26 cellular contexts compared by ENCODE assay signal in genomic region chr2:46562451-46562841, GRCh38. TPM values are rescaled to one million over a fixed set of nuclear protein-coding genes. Genes with fewer than 3 reads are reported as not detected.
DNase-seq lines count a peak whose midpoint lies in the region; ATAC-seq, FAIRE-seq and TF ChIP-seq lines count a peak whose summit lies in the region.
"Had no signal": no experiment of that assay in that cellular context is flagged by ENCODE, and none has a peak within 500 bp of the region (broad histone marks: within the 10 kb centered on the region; RNA-seq: fewer than 3 reads in every experiment).

No MANE protein-coding gene starts in this region.

- TF ChIP-seq CTCF in MM.1S (IDR thresholded peaks at IDR 0.05; ENCODE audit: low read length) (no peak), uterus (IDR thresholded peaks at IDR 0.05) (no peak)

- peak overlapping the region; percentile 44 for H3K9ac ChIP-seq in MM.1S (ENCODE audit: low read length)

- no peak overlapping the region for H2AFZ ChIP-seq in MM.1S (ENCODE audit: low read length)

- no peak overlapping the region for H3K27ac Mint-ChIP-seq in activated naive CD8-positive, alpha-beta T cell treated with anti-CD3 and anti-CD28 coated beads, Interleukin-2, amount 10 ng/mL, durations not matched to agents 7 days and 5 days
- no peak overlapping the region for H3K27ac Mint-ChIP-seq in activated naive CD8-positive, alpha-beta T cell treated with anti-CD3 and anti-CD28 coated beads for 36 hours
- H3K27ac Mint-ChIP-seq in immature natural killer cell = peak overlapping the region; percentile 17 to 69 (median 52)
- H3K27ac Mint-ChIP-seq in stimulated activated naive B cell treated with anti-CD40 and anti-IgM and Interleukin-4, amounts not matched to agents 10 μg/mL and 1 μg/mL and 100 μg/mL, for 72 hours = peak overlapping the region; percentile 86

- DNase-seq in activated naive CD8-positive, alpha-beta T cell treated with anti-CD3 and anti-CD28 coated beads, Interleukin-2, amount 10 ng/mL, durations not matched to agents 7 days and 5 days = no peak
- DNase-seq in activated naive CD8-positive, alpha-beta T cell treated with anti-CD3 and anti-CD28 coated beads for 36 hours = no peak
- DNase-seq in MM.1S = peak; percentile 55
- DNase-seq in immature natural killer cell = no peak
- no peak for DNase-seq in stimulated activated naive B cell treated with anti-CD40 and anti-IgM and Interleukin-4, amounts not matched to agents 10 μg/mL and 1 μg/mL and 100 μg/mL, for 72 hours
- DNase-seq in uterus = no peak
- no peak for DNase-seq in germinal center (ENCODE audit: low spot score)
- no peak for DNase-seq in urothelium cell line (ENCODE audit: low spot score)
- DNase-seq: activated CD4-positive, alpha-beta T cell treated with anti-CD3 and anti-CD28 coated beads, Interleukin-2, amount 50 U/mL, for 1 hour; activated naive CD4-positive, alpha-beta T cell treated with anti-CD3 and anti-CD28 coated beads, Interleukin-2, amount 50 U/mL, for 16 hours; CD4-positive, alpha-beta memory T cell; DMS79; erythroblast; left lung; MG63; mucosa of descending colon; NCI-H187; NCI-H510A; ovary; sigmoid colon; stimulated activated CD4-positive, alpha-beta T cell treated with anti-CD3 and anti-CD28 coated beads, Interleukin-2, amount 100 ng/mL, for 24 hours had no signal

- H3K4me1 ChIP-seq in MM.1S (ENCODE audit: low read length) (peaks cover 84% of the 10 kb centered on the region), uterus (peaks cover 0 to 6% of the 10 kb centered on the region in 2 donors)
- H3K4me1 ChIP-seq: A549 had no signal

- H3K4me3 ChIP-seq in MM.1S (ENCODE audit: low read length) = peak overlapping the region; percentile 32
- no peak overlapping the region for H3K4me3 ChIP-seq in uterus
- H3K4me3 ChIP-seq: A549, gastroesophageal sphincter, left lung, MG63, mucosa of descending colon, ovary, sigmoid colon had no signal

- no peaks in the 10 kb centered on the region for H3K27me3 Mint-ChIP-seq in activated naive CD8-positive, alpha-beta T cell treated with anti-CD3 and anti-CD28 coated beads, Interleukin-2, amount 10 ng/mL, durations not matched to agents 7 days and 5 days
- H3K27me3 Mint-ChIP-seq in activated naive CD8-positive, alpha-beta T cell treated with anti-CD3 and anti-CD28 coated beads for 36 hours = no peaks in the 10 kb centered on the region
- peaks cover 0 to 4% (median 0%) of the 10 kb centered on the region in 3 donors for H3K27me3 Mint-ChIP-seq in immature natural killer cell (ENCODE audit: low read depth in 3 of 3)
- H3K27me3 Mint-ChIP-seq in stimulated activated naive B cell treated with anti-CD40 and anti-IgM and Interleukin-4, amounts not matched to agents 10 μg/mL and 1 μg/mL and 100 μg/mL, for 72 hours = no peaks in the 10 kb centered on the region
- H3K27me3 Mint-ChIP-seq: CD4-positive, alpha-beta memory T cell had no signal

- peaks cover 52% of the 10 kb centered on the region for H3F3A ChIP-seq in MM.1S (ENCODE audit: insufficient read depth, low read length)

- H3K4me3 Mint-ChIP-seq in activated naive CD8-positive, alpha-beta T cell treated with anti-CD3 and anti-CD28 coated beads, Interleukin-2, amount 10 ng/mL, durations not matched to agents 7 days and 5 days = peak overlapping the region; percentile 4
- no peak overlapping the region for H3K4me3 Mint-ChIP-seq in activated naive CD8-positive, alpha-beta T cell treated with anti-CD3 and anti-CD28 coated beads for 36 hours
- peak overlapping the region in 1 of 5 donors; percentile 7 for H3K4me3 Mint-ChIP-seq in immature natural killer cell
- peak overlapping the region; percentile 55 to 65 for H3K4me3 Mint-ChIP-seq in stimulated activated naive B cell treated with anti-CD40 and anti-IgM and Interleukin-4, amounts not matched to agents 10 μg/mL and 1 μg/mL and 100 μg/mL, for 72 hours
- H3K4me3 Mint-ChIP-seq: brain had no signal

- H3K27ac ChIP-seq in MM.1S (ENCODE audit: low read length) = peak overlapping the region; percentile 87
- no peak overlapping the region for H3K27ac ChIP-seq in uterus
- H3K27ac ChIP-seq: A549, left lung, ovary had no signal

- intact Hi-C loops in uterus (cut with DNase I; ENCODE audit: low total_unique reads) = no loop called here

- H3K27me3 ChIP-seq in MM.1S (replicated peaks; ENCODE audit: insufficient read depth, low read length) (no peaks in the 10 kb centered on the region), uterus (no peaks in the 10 kb centered on the region)
- H3K27me3 ChIP-seq: gastroesophageal sphincter, left lung, MG63, ovary, sigmoid colon had no signal

- peaks cover 2% of the 10 kb centered on the region for H3K9me3 Mint-ChIP-seq in activated naive CD8-positive, alpha-beta T cell treated with anti-CD3 and anti-CD28 coated beads, Interleukin-2, amount 10 ng/mL, durations not matched to agents 7 days and 5 days
- H3K9me3 Mint-ChIP-seq in activated naive CD8-positive, alpha-beta T cell treated with anti-CD3 and anti-CD28 coated beads for 36 hours = peaks cover 4% of the 10 kb centered on the region
- H3K9me3 Mint-ChIP-seq in immature natural killer cell = peaks cover 0 to 7% (median 0%) of the 10 kb centered on the region in 6 donors
- H3K9me3 Mint-ChIP-seq in stimulated activated naive B cell treated with anti-CD40 and anti-IgM and Interleukin-4, amounts not matched to agents 10 μg/mL and 1 μg/mL and 100 μg/mL, for 72 hours = peaks cover 6 to 12% of the 10 kb centered on the region in 2 donors

- H3K9me3 ChIP-seq in MM.1S (replicated peaks; ENCODE audit: insufficient read depth, low read length) = no peaks in the 10 kb centered on the region
- peaks cover 0 to 5% of the 10 kb centered on the region in 2 donors for H3K9me3 ChIP-seq in uterus
- H3K9me3 ChIP-seq: A549, MG63, mucosa of descending colon, ovary, sigmoid colon had no signal

- H3K36me3 ChIP-seq in MM.1S (replicated peaks; ENCODE audit: insufficient read depth, low read length) (no peaks in the 10 kb centered on the region; the same call in 1 of the 2 replicates), uterus (no peaks in the 10 kb centered on the region)
- H3K36me3 ChIP-seq: ovary, sigmoid colon had no signal

- no peaks in the 10 kb centered on the region for H4K20me1 ChIP-seq in MM.1S (ENCODE audit: insufficient read depth, low read length)

- peaks cover 18% of the 10 kb centered on the region for H3K36me3 Mint-ChIP-seq in activated naive CD8-positive, alpha-beta T cell treated with anti-CD3 and anti-CD28 coated beads, Interleukin-2, amount 10 ng/mL, durations not matched to agents 7 days and 5 days
- H3K36me3 Mint-ChIP-seq in activated naive CD8-positive, alpha-beta T cell treated with anti-CD3 and anti-CD28 coated beads for 36 hours = peaks cover 20% of the 10 kb centered on the region
- peaks cover 10 to 32% (median 22%) of the 10 kb centered on the region in 3 donors for H3K36me3 Mint-ChIP-seq in immature natural killer cell
- H3K36me3 Mint-ChIP-seq in stimulated activated naive B cell treated with anti-CD40 and anti-IgM and Interleukin-4, amounts not matched to agents 10 μg/mL and 1 μg/mL and 100 μg/mL, for 72 hours = peaks cover 49 to 80% of the 10 kb centered on the region in 2 donors

- peak; percentile 73 for ATAC-seq in activated naive CD8-positive, alpha-beta T cell treated with anti-CD3 and anti-CD28 coated beads, Interleukin-2, amount 10 ng/mL, durations not matched to agents 7 days and 5 days (ENCODE audit: low read depth)
- no peak for ATAC-seq in stimulated activated naive B cell treated with anti-CD40 and anti-IgM and Interleukin-4, amounts not matched to agents 10 μg/mL and 1 μg/mL and 100 μg/mL, for 72 hours (replicated peaks)
- ATAC-seq: A549, left lung had no signal

- no peak for FAIRE-seq in urothelium cell line (lab: Jason Lieb, UNC)
- FAIRE-seq: A549, GM18507, H1 had no signal

- peaks cover 89% of the 10 kb centered on the region for H3K79me2 ChIP-seq in MM.1S (ENCODE audit: low read length)

- POLR2A ChIA-PET in activated naive CD8-positive, alpha-beta T cell treated with anti-CD3 and anti-CD28 coated beads, Interleukin-2, amount 10 ng/mL, durations not matched to agents 7 days and 5 days (lab: Charles Lee) = no interaction called here

- peak overlapping the region; percentile 76 for H3K4me2 ChIP-seq in MM.1S (ENCODE audit: low read depth, low read length)
- H3K4me2 ChIP-seq: A549 had no signal

- no peak for TF ChIP-seq POLR2A in uterus (IDR thresholded peaks at IDR 0.05)

- H3K9me2 ChIP-seq in MM.1S (replicated peaks; ENCODE audit: insufficient read depth, low read length) = no peaks in the 10 kb centered on the region

- peaks cover 17% of the 10 kb centered on the region for H3K4me1 Mint-ChIP-seq in activated naive CD8-positive, alpha-beta T cell treated with anti-CD3 and anti-CD28 coated beads, Interleukin-2, amount 10 ng/mL, durations not matched to agents 7 days and 5 days
- H3K4me1 Mint-ChIP-seq in activated naive CD8-positive, alpha-beta T cell treated with anti-CD3 and anti-CD28 coated beads for 36 hours = peaks cover 36% of the 10 kb centered on the region
- peaks cover 84 to 94% of the 10 kb centered on the region in 2 donors for H3K4me1 Mint-ChIP-seq in immature natural killer cell
- H3K4me1 Mint-ChIP-seq in stimulated activated naive B cell treated with anti-CD40 and anti-IgM and Interleukin-4, amounts not matched to agents 10 μg/mL and 1 μg/mL and 100 μg/mL, for 72 hours = peaks cover 81 to 96% of the 10 kb centered on the region in 2 donors

RNA-seq across cellular contexts. Expression of gene ATP6V1E2, which starts 20.1 kb away (rescaled TPM):
- total RNA-seq in activated naive CD8-positive, alpha-beta T cell treated with anti-CD3 and anti-CD28 coated beads, Interleukin-2, amount 10 ng/mL, durations not matched to agents 7 days and 5 days = 10 to 100 TPM in 1 of 2 experiments, 1 to 10 TPM in 1; 9.6 to 10.7 TPM
- 1 to 10 TPM; 5.7 to 8.3 TPM for total RNA-seq in activated naive CD8-positive, alpha-beta T cell treated with anti-CD3 and anti-CD28 coated beads for 36 hours
- 1 to 10 TPM in 2 of 3 donors, not detected in 1; 4.6 to 5.3 TPM for polyA plus RNA-seq in immature natural killer cell
- total RNA-seq in uterus = 1 to 10 TPM in 2 of 4 donors, not detected in 2; 4.6 to 5.3 TPM

RNA-seq across cellular contexts. Expression of gene RHOQ, which starts 20.2 kb away (rescaled TPM):
- 10 to 100 TPM; 16.7 to 21.8 TPM for total RNA-seq in activated naive CD8-positive, alpha-beta T cell treated with anti-CD3 and anti-CD28 coated beads, Interleukin-2, amount 10 ng/mL, durations not matched to agents 7 days and 5 days
- 10 to 100 TPM; 15.0 to 15.7 TPM for total RNA-seq in activated naive CD8-positive, alpha-beta T cell treated with anti-CD3 and anti-CD28 coated beads for 36 hours
- polyA plus RNA-seq in immature natural killer cell = 1 to 10 TPM; 4.2 to 5.3 (median 5.1) TPM
- total RNA-seq in uterus = 100 to 1,000 TPM in 2 of 4 donors, 10 to 100 TPM in 2; 62.0 to 221 (median 100.0) TPM

RNA-seq across cellular contexts. Expression of gene PIGF, which starts 54.4 kb away (rescaled TPM):
- total RNA-seq in activated naive CD8-positive, alpha-beta T cell treated with anti-CD3 and anti-CD28 coated beads, Interleukin-2, amount 10 ng/mL, durations not matched to agents 7 days and 5 days = 10 to 100 TPM; 28.1 to 30.2 TPM
- 10 to 100 TPM; 20.9 TPM for total RNA-seq in activated naive CD8-positive, alpha-beta T cell treated with anti-CD3 and anti-CD28 coated beads for 36 hours
- 10 to 100 TPM; 10.8 to 17.9 (median 15.3) TPM for polyA plus RNA-seq in immature natural killer cell
- 10 to 100 TPM in 3 of 4 donors, 1 to 10 TPM in 1; 3.3 to 38.0 (median 16.2) TPM for total RNA-seq in uterus

RNA-seq across cellular contexts. Expression of gene CRIPT, which starts 54.6 kb away (rescaled TPM):
- 10 to 100 TPM; 11.5 to 12.3 TPM for total RNA-seq in activated naive CD8-positive, alpha-beta T cell treated with anti-CD3 and anti-CD28 coated beads, Interleukin-2, amount 10 ng/mL, durations not matched to agents 7 days and 5 days
- total RNA-seq in activated naive CD8-positive, alpha-beta T cell treated with anti-CD3 and anti-CD28 coated beads for 36 hours = 1 to 10 TPM; 7.7 to 8.1 TPM
- 10 to 100 TPM in 2 of 3 donors, 1 to 10 TPM in 1; 9.7 to 18.9 (median 16.2) TPM for polyA plus RNA-seq in immature natural killer cell
- 10 to 100 TPM in 3 of 4 donors, 1 to 10 TPM in 1; 6.9 to 26.9 (median 18.4) TPM for total RNA-seq in uterus

Comparison
In these comparisons a context has a peak if more than half of its experiments do, and no peak if none do; other contexts are left out.
1. H3K27ac Mint-ChIP-seq: peak in immature natural killer cell (6 of 6) and stimulated activated naive B cell treated with anti-CD40 and anti-IgM and Interleukin-4, amounts not matched to agents 10 μg/mL and 1 μg/mL and 100 μg/mL, for 72 hours (single experiment); none in activated naive CD8-positive, alpha-beta T cell treated with anti-CD3 and anti-CD28 coated beads, Interleukin-2, amount 10 ng/mL, durations not matched to agents 7 days and 5 days (single experiment) and activated naive CD8-positive, alpha-beta T cell treated with anti-CD3 and anti-CD28 coated beads for 36 hours (single experiment).